In genomic region chr6:11514672-11515071, GRCh38 we compare ENCODE assay signal across 1 cellular context.
TF ChIP-seq lines count a peak whose summit lies in the region.

No MANE protein-coding gene starts in this region.

TF ChIP-seq in H1, 55 proteins besides CTCF, POLR2A, EP300 and RAD21 (continued from another document):
- no peak for TF ChIP-seq HDAC2 (IDR thresholded peaks at IDR 0.05; ENCODE audit: borderline replicate concordance in 1 of 2, low read depth in 2 of 2, low read length in 2 of 2)
- TF ChIP-seq, protein P1, sequence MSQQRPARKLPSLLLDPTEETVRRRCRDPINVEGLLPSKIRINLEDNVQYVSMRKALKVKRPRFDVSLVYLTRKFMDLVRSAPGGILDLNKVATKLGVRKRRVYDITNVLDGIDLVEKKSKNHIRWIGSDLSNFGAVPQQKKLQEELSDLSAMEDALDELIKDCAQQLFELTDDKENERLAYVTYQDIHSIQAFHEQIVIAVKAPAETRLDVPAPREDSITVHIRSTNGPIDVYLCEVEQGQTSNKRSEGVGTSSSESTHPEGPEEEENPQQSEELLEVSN (IDR thresholded peaks at IDR 0.05), result no peak
